ENCODE assay signal across 2 cellular contexts in the genomic region with DNA sequence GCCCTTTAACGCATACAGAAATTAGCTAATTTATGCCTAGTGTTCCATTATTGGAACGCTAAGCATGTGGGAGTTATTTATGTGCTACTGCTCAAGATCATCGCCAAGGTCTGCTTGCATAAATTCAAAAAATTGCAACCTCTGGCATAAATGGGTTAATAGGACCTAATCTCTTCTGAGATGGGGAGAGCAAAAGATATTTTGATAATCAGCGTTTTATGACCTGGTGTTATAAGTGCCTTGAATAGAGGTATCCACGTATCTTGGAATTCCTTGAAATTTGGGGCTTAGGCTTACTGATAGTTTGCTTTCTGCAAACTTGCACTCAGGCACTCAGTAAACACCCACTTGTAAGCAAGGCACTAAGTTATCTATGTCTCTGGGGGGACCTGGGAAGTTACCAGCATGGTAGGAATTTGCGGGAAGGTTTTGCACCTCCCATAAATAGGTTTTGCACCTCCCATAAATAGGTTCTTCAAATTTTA.
TF ChIP-seq lines count a peak whose summit lies in the region.

No MANE protein-coding gene starts in this region.

TF ChIP-seq in SK-N-SH, 30 proteins besides CTCF, POLR2A, EP300 and RAD21 (continued from another document):
- TF ChIP-seq PBX3 (IDR thresholded peaks at IDR 0.05) (no peak), CHD2 (IDR thresholded peaks at IDR 0.05; ENCODE audit: low read length, partially characterized antibody) (no peak), TCF12 (IDR thresholded peaks at IDR 0.05) (no peak), EZH2phosphoT487 (IDR thresholded peaks at IDR 0.05; ENCODE audit: borderline replicate concordance, low read depth) (no peak), SIN3A (IDR thresholded peaks at IDR 0.05; ENCODE audit: borderline replicate concordance, low read depth, low read length) (no peak), RXRA (IDR thresholded peaks at IDR 0.05; ENCODE audit: borderline replicate concordance, low read depth) (no peak), RCOR1 (IDR thresholded peaks at IDR 0.05; ENCODE audit: low read length) (no peak), IRF3 (IDR thresholded peaks at IDR 0.05; ENCODE audit: low read depth, low read length) (no peak), RFX5 (IDR thresholded peaks at IDR 0.05; ENCODE audit: low read length) (no peak), MXI1 (IDR thresholded peaks at IDR 0.05; ENCODE audit: low read depth, low read length) (no peak), NFIC (IDR thresholded peaks at IDR 0.05; ENCODE audit: borderline replicate concordance) (no peak), FOSL2 (IDR thresholded peaks at IDR 0.05; ENCODE audit: borderline replicate concordance, low read depth) (no peak), YY1 (IDR thresholded peaks at IDR 0.05; ENCODE audit: low read depth) (no peak), MEF2A (IDR thresholded peaks at IDR 0.05; ENCODE audit: borderline replicate concordance, low read depth) (no peak), TEAD4 (IDR thresholded peaks at IDR 0.05; ENCODE audit: borderline replicate concordance, insufficient read depth) (no peak), JUND (IDR thresholded peaks at IDR 0.05) (no peak)
- TF ChIP-seq, protein P1, sequence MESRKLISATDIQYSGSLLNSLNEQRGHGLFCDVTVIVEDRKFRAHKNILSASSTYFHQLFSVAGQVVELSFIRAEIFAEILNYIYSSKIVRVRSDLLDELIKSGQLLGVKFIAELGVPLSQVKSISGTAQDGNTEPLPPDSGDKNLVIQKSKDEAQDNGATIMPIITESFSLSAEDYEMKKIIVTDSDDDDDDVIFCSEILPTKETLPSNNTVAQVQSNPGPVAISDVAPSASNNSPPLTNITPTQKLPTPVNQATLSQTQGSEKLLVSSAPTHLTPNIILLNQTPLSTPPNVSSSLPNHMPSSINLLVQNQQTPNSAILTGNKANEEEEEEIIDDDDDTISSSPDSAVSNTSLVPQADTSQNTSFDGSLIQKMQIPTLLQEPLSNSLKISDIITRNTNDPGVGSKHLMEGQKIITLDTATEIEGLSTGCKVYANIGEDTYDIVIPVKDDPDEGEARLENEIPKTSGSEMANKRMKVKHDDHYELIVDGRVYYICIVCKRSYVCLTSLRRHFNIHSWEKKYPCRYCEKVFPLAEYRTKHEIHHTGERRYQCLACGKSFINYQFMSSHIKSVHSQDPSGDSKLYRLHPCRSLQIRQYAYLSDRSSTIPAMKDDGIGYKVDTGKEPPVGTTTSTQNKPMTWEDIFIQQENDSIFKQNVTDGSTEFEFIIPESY (IDR thresholded peaks at IDR 0.05; ENCODE audit: borderline replicate concordance, low read depth): no peak
- TF ChIP-seq, protein P2, sequence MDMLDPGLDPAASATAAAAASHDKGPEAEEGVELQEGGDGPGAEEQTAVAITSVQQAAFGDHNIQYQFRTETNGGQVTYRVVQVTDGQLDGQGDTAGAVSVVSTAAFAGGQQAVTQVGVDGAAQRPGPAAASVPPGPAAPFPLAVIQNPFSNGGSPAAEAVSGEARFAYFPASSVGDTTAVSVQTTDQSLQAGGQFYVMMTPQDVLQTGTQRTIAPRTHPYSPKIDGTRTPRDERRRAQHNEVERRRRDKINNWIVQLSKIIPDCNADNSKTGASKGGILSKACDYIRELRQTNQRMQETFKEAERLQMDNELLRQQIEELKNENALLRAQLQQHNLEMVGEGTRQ (IDR thresholded peaks at IDR 0.05; ENCODE audit: borderline replicate concordance, low read depth, low read length): no peak

TF ChIP-seq in SK-N-SH treated with all-trans-retinoic acid at 6 μM for 48 hours, 23 proteins besides CTCF, POLR2A, EP300 and RAD21 (continued from another document):
- TF ChIP-seq TSHZ2 (CRISPR knock-in tag; IDR thresholded peaks at IDR 0.05) (no peak), PPARA (CRISPR knock-in tag; IDR thresholded peaks at IDR 0.05; ENCODE audit: borderline replicate concordance) (no peak), ZNF70 (CRISPR knock-in tag; IDR thresholded peaks at IDR 0.05) (no peak), BACH2 (CRISPR knock-in tag; IDR thresholded peaks at IDR 0.05; ENCODE audit: borderline replicate concordance) (no peak)
- TF ChIP-seq, protein P3, sequence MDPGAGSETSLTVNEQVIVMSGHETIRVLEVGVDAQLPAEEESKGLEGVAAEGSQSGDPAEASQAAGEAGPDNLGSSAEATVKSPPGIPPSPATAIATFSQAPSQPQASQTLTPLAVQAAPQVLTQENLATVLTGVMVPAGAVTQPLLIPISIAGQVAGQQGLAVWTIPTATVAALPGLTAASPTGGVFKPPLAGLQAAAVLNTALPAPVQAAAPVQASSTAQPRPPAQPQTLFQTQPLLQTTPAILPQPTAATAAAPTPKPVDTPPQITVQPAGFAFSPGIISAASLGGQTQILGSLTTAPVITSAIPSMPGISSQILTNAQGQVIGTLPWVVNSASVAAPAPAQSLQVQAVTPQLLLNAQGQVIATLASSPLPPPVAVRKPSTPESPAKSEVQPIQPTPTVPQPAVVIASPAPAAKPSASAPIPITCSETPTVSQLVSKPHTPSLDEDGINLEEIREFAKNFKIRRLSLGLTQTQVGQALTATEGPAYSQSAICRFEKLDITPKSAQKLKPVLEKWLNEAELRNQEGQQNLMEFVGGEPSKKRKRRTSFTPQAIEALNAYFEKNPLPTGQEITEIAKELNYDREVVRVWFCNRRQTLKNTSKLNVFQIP (CRISPR knock-in tag; IDR thresholded peaks at IDR 0.05; ENCODE audit: borderline replicate concordance, low read depth): no peak
